ENCODE assay signal across 15 cellular contexts in the genomic region with DNA sequence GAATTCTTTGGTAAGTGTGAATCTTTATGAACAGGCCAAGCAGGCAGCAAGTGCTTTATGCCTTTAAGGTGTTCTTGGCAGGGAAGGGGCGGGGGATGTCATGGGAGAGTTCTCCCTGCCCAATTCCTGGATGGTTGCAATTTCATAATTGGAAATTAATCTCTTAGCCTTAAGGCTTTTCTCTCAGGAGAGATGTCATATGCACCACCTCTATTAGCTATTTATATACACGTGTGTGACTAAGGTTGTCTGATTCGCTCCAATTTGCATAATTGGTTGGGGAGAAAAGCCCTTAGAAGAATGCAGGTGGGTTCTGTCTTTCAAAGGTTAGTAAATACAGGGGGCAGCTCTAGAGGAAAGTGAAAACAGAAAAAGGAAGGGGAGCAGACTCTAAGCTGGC. TPM values are rescaled to one million over a fixed set of nuclear protein-coding genes. Genes with fewer than 3 reads are reported as not detected.
DNase-seq lines count a peak whose midpoint lies in the region; ATAC-seq, FAIRE-seq and TF ChIP-seq lines count a peak whose summit lies in the region.
"Had no signal": no experiment of that assay in that cellular context is flagged by ENCODE, and none has a peak within 500 bp of the region (broad histone marks: within the 10 kb centered on the region; RNA-seq: fewer than 3 reads in every experiment).

No MANE protein-coding gene starts in this region.

- peaks cover 15% of the 10 kb centered on the region for H3K4me1 Mint-ChIP-seq in activated CD4-positive, alpha-beta T cell treated with anti-CD3 and anti-CD28 coated beads for 36 hours

- no peak for FAIRE-seq in HTR-8/SVneo (lab: Jason Lieb, UNC)
- FAIRE-seq: colon had no signal

- POLR2A ChIA-PET in activated CD4-positive, alpha-beta T cell treated with anti-CD3 and anti-CD28 coated beads for 36 hours (lab: Charles Lee) = interaction anchor here (0.7 kb wide), 1 partner anchor 1120 kb away, joined by 4 read pairs; no protein-coding TSS in a partner anchor

- H3K36me3 Mint-ChIP-seq in activated CD4-positive, alpha-beta T cell treated with anti-CD3 and anti-CD28 coated beads for 36 hours (ENCODE audit: low read depth) = no peaks in the 10 kb centered on the region

- no peaks in the 10 kb centered on the region for H3K27me3 ChIP-seq in GM06990 (replicated peaks; ENCODE audit: control insufficient read depth, insufficient read depth, low read length)

- TF ChIP-seq CTCF in GM06990 (IDR thresholded peaks at IDR 0.05; ENCODE audit: insufficient read depth, low read length, poor library complexity, severe bottlenecking) = no peak

- DNase-seq in GM06990 (ENCODE audit: extremely low read depth, insufficient read length) = peak; percentile 10
- DNase-seq in NCI-H69 (lab: John Stamatoyannopoulos, UW) = peak; percentile 75
- DNase-seq in HTR-8/SVneo (ENCODE audit: insufficient read length, low spot score) = no peak
- DNase-seq in midbrain (lab: John Stamatoyannopoulos, UW) = no peak
- DNase-seq in NOMO-1 (lab: John Stamatoyannopoulos, UW; ENCODE audit: unreplicated experiment in 2 of 2) = no peak
- no peak for DNase-seq in activated CD4-positive, alpha-beta T cell treated with anti-CD3 and anti-CD28 coated beads for 36 hours
- DNase-seq: COR-L47; erythroblast; KG1; NCI-H1694 treated with DMSO at 0.1 percent for 48 hours; stimulated activated CD4-positive, alpha-beta T cell treated with anti-CD3 and anti-CD28 coated beads, Interleukin-15, amount 100 ng/mL, for 24 hours had no signal

- H3K27me3 Mint-ChIP-seq in activated CD4-positive, alpha-beta T cell treated with anti-CD3 and anti-CD28 coated beads for 36 hours = peaks cover 33% of the 10 kb centered on the region

- CTCF ChIA-PET in activated CD4-positive, alpha-beta T cell treated with anti-CD3 and anti-CD28 coated beads for 36 hours (lab: Charles Lee) = interaction anchor here (0.6 to 1.7 kb wide), 4 partner anchors 11 to 1217 kb away, joined by 3 to 6 read pairs (median 4); no protein-coding TSS in a partner anchor

- H3K27ac Mint-ChIP-seq in activated CD4-positive, alpha-beta T cell treated with anti-CD3 and anti-CD28 coated beads for 36 hours = no peak overlapping the region

- intact Hi-C loops in activated CD4-positive, alpha-beta T cell treated with anti-CD3 and anti-CD28 coated beads for 36 hours (cut with DNase I, micrococcal nuclease) = loop anchor here (2.0 to 5.0 kb wide), 2 partner anchors 41 to 45 kb away; no protein-coding TSS in a partner anchor

- no peaks in the 10 kb centered on the region for H3K36me3 ChIP-seq in GM06990 (ENCODE audit: control insufficient read depth, insufficient read depth, low read length)
- H3K36me3 ChIP-seq: thoracic aorta had no signal

- ATAC-seq in GM19043 (IDR thresholded peaks at IDR 0.05; ENCODE audit: low read depth, unreplicated experiment) (peak; percentile 42), HG02623 (IDR thresholded peaks at IDR 0.05; ENCODE audit: unreplicated experiment) (peak; percentile 59)
- no peak for ATAC-seq in activated CD4-positive, alpha-beta T cell treated with anti-CD3 and anti-CD28 coated beads for 36 hours

- H3K4me3 ChIP-seq in GM06990 (replicated peaks; ENCODE audit: low read depth, low read length) = no peak overlapping the region
- H3K4me3 ChIP-seq: thoracic aorta had no signal

- H3K9me3 Mint-ChIP-seq in activated CD4-positive, alpha-beta T cell treated with anti-CD3 and anti-CD28 coated beads for 36 hours (ENCODE audit: low read depth) = no peaks in the 10 kb centered on the region

- H3K4me3 Mint-ChIP-seq in activated CD4-positive, alpha-beta T cell treated with anti-CD3 and anti-CD28 coated beads for 36 hours = no peak overlapping the region

RNA-seq across cellular contexts. Expression of gene ENPP5, which starts 5.2 kb away (rescaled TPM):
- under 1 TPM; 0.16 to 0.23 TPM for total RNA-seq in activated CD4-positive, alpha-beta T cell treated with anti-CD3 and anti-CD28 coated beads for 36 hours

RNA-seq across cellular contexts. Expression of gene ENPP4, which starts 46.2 kb away (rescaled TPM):
- total RNA-seq in activated CD4-positive, alpha-beta T cell treated with anti-CD3 and anti-CD28 coated beads for 36 hours = 1 to 10 TPM; 6.0 to 6.6 TPM

Comparison
In these comparisons a context has a peak if more than half of its experiments do, and no peak if none do; other contexts are left out.
1. DNase-seq: peak in GM06990 (single experiment) and NCI-H69 (single experiment); none in HTR-8/SVneo (single experiment), midbrain (single experiment), NOMO-1 (0 of 2) and activated CD4-positive, alpha-beta T cell treated with anti-CD3 and anti-CD28 coated beads for 36 hours (single experiment).